ENCODE assay signal across 23 cellular contexts in genomic region chrX:154511761-154512160, GRCh38. TPM values are rescaled to one million over a fixed set of nuclear protein-coding genes. Genes with fewer than 3 reads are reported as not detected.
DNase-seq lines count a peak whose midpoint lies in the region; ATAC-seq, FAIRE-seq and TF ChIP-seq lines count a peak whose summit lies in the region.
"Had no signal": no experiment of that assay in that cellular context is flagged by ENCODE, and none has a peak within 500 bp of the region (broad histone marks: within the 10 kb centered on the region; RNA-seq: fewer than 3 reads in every experiment).

No MANE protein-coding gene starts in this region.

- H4K20me1 ChIP-seq in Loucy (ENCODE audit: insufficient read depth, low read length, poor library complexity, severe bottlenecking) (no peaks in the 10 kb centered on the region), K562 (replicated peaks; ENCODE audit: control insufficient read depth, insufficient read depth, low read length) (no peaks in the 10 kb centered on the region; the same call in 1 of the 2 replicates)

- H3K18ac ChIP-seq in trophoblast cell (ENCODE audit: low read length): no peak overlapping the region

- H2BK120ac ChIP-seq in trophoblast cell (ENCODE audit: insufficient read depth, low read length, poor library complexity): no peak overlapping the region

- BruUV-seq in K562 (replicated peaks; lab: Mats Ljungman, UMichigan): no TSS peak

- no peak for TF ChIP-seq EP300 in K562 (IDR thresholded peaks at IDR 0.05; ENCODE audit: low read length)

- H3K9me1 ChIP-seq in K562 (ENCODE audit: control insufficient read depth, insufficient read depth, low read length): no peaks in the 10 kb centered on the region

- H3K4me2 ChIP-seq in Loucy (ENCODE audit: low read depth, low read length, poor library complexity, severe bottlenecking) (peak overlapping the region; percentile 51), K562 (ENCODE audit: insufficient read depth, low read length) (no peak overlapping the region), trophoblast cell (ENCODE audit: low read length) (no peak overlapping the region)

- H3K27ac Mint-ChIP-seq in activated T-cell treated with anti-CD3 and anti-CD28 coated beads, Interleukin-2, amount 50 U/mL, for 24 hours: peak overlapping the region; percentile 80

- H2BK5ac ChIP-seq in trophoblast cell (ENCODE audit: low read depth, low read length, poor library complexity): no peak overlapping the region

- CTCF ChIA-PET in K562 (lab: Yijun Ruan, JAX; ENCODE audit: low intra/inter-chr PET ratio): no interaction called here

- POLR2A ChIA-PET in K562 (lab: Yijun Ruan, JAX): interaction anchor here (1.1 kb wide), 1 partner anchor 10 kb away, joined by 4 read pairs; no protein-coding TSS in a partner anchor

- peak overlapping the region; percentile 64 for H2AFZ ChIP-seq in Loucy (ENCODE audit: low read length)
- H2AFZ ChIP-seq in K562 (ENCODE audit: low read depth, low read length): no peak overlapping the region
- H2AFZ ChIP-seq in trophoblast cell (ENCODE audit: insufficient read depth, low read length, poor library complexity): no peak overlapping the region

- peaks cover 29% of the 10 kb centered on the region for H3K4me1 Mint-ChIP-seq in activated T-cell treated with anti-CD3 and anti-CD28 coated beads, Interleukin-2, amount 50 U/mL, for 24 hours (ENCODE audit: low read depth)
- H3K4me1 Mint-ChIP-seq in activated T-cell treated with anti-CD3 and anti-CD28 coated beads, Interleukin-2, amount 50 U/mL, for 4 hours (ENCODE audit: low read depth): peaks cover 30% of the 10 kb centered on the region

- peak overlapping the region; percentile 39; the same call in 2 of the 3 replicates for H3K27ac ChIP-seq in K562 (ENCODE audit: extremely low read depth, low read depth, low read length)
- H3K27ac ChIP-seq in trophoblast cell (ENCODE audit: low read depth, low read length): peak overlapping the region; percentile 7
- no peak overlapping the region for H3K27ac ChIP-seq in thyroid gland
- H3K27ac ChIP-seq: left ventricle myocardium inferior had no signal

- H3K36me3 Mint-ChIP-seq in activated T-cell treated with anti-CD3 and anti-CD28 coated beads, Interleukin-2, amount 50 U/mL, for 24 hours (ENCODE audit: low read depth): peaks cover 37% of the 10 kb centered on the region
- peaks cover 13% of the 10 kb centered on the region for H3K36me3 Mint-ChIP-seq in activated T-cell treated with anti-CD3 and anti-CD28 coated beads, Interleukin-2, amount 50 U/mL, for 4 hours (ENCODE audit: insufficient read depth)

- no peak for FAIRE-seq in K562 (lab: Jason Lieb, UNC)
- FAIRE-seq: bronchial epithelial cell, RCC 7860, urothelium cell line had no signal

- no peak overlapping the region for H3K4ac ChIP-seq in trophoblast cell (ENCODE audit: low read depth, low read length)

- H3K23ac ChIP-seq in trophoblast cell (ENCODE audit: low read length): no peak overlapping the region

- H2AK5ac ChIP-seq in trophoblast cell (ENCODE audit: low read length): no peak overlapping the region

- intact Hi-C loops in K562 (cut with micrococcal nuclease) (no loop called here), thyroid gland (cut with DNase I) (no loop called here)

- no peak for TF ChIP-seq CTCF in Loucy (conservative IDR thresholded peaks at IDR 0.05; ENCODE audit: low read length)
- TF ChIP-seq CTCF in K562 (IDR thresholded peaks at IDR 0.05 in 2 of 3, conservative IDR thresholded peaks at IDR 0.05 in 1 of 3; ENCODE audit: insufficient read depth in 2 of 3, low read depth in 1 of 3, low read length in 3 of 3): no peak
- no peak for TF ChIP-seq CTCF in thyroid gland (IDR thresholded peaks at IDR 0.05)

- H3K4me3 ChIP-seq in Loucy (ENCODE audit: low read length, poor library complexity, severe bottlenecking) (no peak overlapping the region), K562 (no peak overlapping the region), trophoblast cell (ENCODE audit: low read depth, low read length) (no peak overlapping the region), thyroid gland (replicated peaks in 1 of 3) (no peak overlapping the region)
- H3K4me3 ChIP-seq: left ventricle myocardium inferior had no signal

- no peak overlapping the region for H4K12ac ChIP-seq in trophoblast cell (ENCODE audit: low read depth, low read length)

- 88% methylated on average over 11 of the region's 12 CpGs for WGBS in K562 (ENCODE audit: insufficient coverage, low coverage, missing lambda C conversion rate)
- no CpG with 5 or more reads among the region's 12 CpGs for WGBS in trophoblast cell (ENCODE audit: extremely low coverage, insufficient coverage, insufficient read length)
- WGBS in thyroid gland, 2 donors: 73 to 90% methylated on average over 4 to 5 of the region's 12 CpGs

- peaks cover 10% of the 10 kb centered on the region for H3K4me1 ChIP-seq in Loucy (ENCODE audit: insufficient read depth, low read length, poor library complexity, severe bottlenecking)
- peaks cover 9 to 29% of the 10 kb centered on the region in 2 experiments; a peak in 4 of 5 replicates for H3K4me1 ChIP-seq in K562 (replicated peaks in 1 of 2; ENCODE audit: control insufficient read depth in 2 of 2, insufficient read depth in 2 of 2, low read length in 2 of 2)
- peaks cover 3 to 7% of the 10 kb centered on the region in 2 experiments for H3K4me1 ChIP-seq in trophoblast cell (ENCODE audit: control insufficient read depth in 1 of 2, insufficient read depth in 2 of 2, low read length in 2 of 2)
- H3K4me1 ChIP-seq in thyroid gland: peaks cover 1 to 5% of the 10 kb centered on the region in 2 donors

- no peaks in the 10 kb centered on the region for H3K9me3 Mint-ChIP-seq in activated T-cell treated with anti-CD3 and anti-CD28 coated beads, Interleukin-2, amount 50 U/mL, for 24 hours
- H3K9me3 Mint-ChIP-seq in activated T-cell treated with anti-CD3 and anti-CD28 coated beads, Interleukin-2, amount 50 U/mL, for 4 hours: no peaks in the 10 kb centered on the region

- peaks cover 33% of the 10 kb centered on the region for H3K27me3 Mint-ChIP-seq in activated T-cell treated with anti-CD3 and anti-CD28 coated beads, Interleukin-2, amount 50 U/mL, for 24 hours
- H3K27me3 Mint-ChIP-seq in activated T-cell treated with anti-CD3 and anti-CD28 coated beads, Interleukin-2, amount 50 U/mL, for 4 hours (ENCODE audit: low read depth): no peaks in the 10 kb centered on the region

- H3K9ac ChIP-seq in Loucy (ENCODE audit: low read depth, low read length, poor library complexity, severe bottlenecking): peak overlapping the region; percentile 52
- H3K9ac ChIP-seq in K562 (ENCODE audit: insufficient read depth in 1 of 2, low read depth in 2 of 2, low read length in 2 of 2): peak overlapping the region in 1 of 2 experiments; percentile 85; a peak in 1 of 4 replicates
- no peak overlapping the region for H3K9ac ChIP-seq in trophoblast cell (ENCODE audit: low read length)

- no peak overlapping the region for H4K8ac ChIP-seq in trophoblast cell (ENCODE audit: low read depth, low read length)

- no peak for TF ChIP-seq POLR2A in K562 (conservative IDR thresholded peaks at IDR 0.05)
- no peak for TF ChIP-seq POLR2A in thyroid gland (IDR thresholded peaks at IDR 0.05)

- ATAC-seq in activated T-cell treated with anti-CD3 and anti-CD28 coated beads, Interleukin-2, amount 50 U/mL, for 4 hours: no peak
- ATAC-seq in K562: no peak
- no peak for ATAC-seq in GM21529 (IDR thresholded peaks at IDR 0.05; ENCODE audit: unreplicated experiment)
- ATAC-seq: activated CD4-positive, CD25-positive, alpha-beta regulatory T cell treated with anti-CD3 and anti-CD28 coated beads, Interleukin-2, amount 50 U/mL, for 24 hours had no signal

- H3K14ac ChIP-seq in trophoblast cell (ENCODE audit: low read length): no peak overlapping the region

- H3K79me2 ChIP-seq in Loucy (ENCODE audit: insufficient read depth, low read length) (peaks cover 8% of the 10 kb centered on the region; the same call in 1 of the 2 replicates), K562 (ENCODE audit: control insufficient read depth, insufficient read depth, low read length) (peaks cover 25% of the 10 kb centered on the region), trophoblast cell (ENCODE audit: control insufficient read depth, insufficient read depth, low read length, poor library complexity) (peaks cover 2% of the 10 kb centered on the region)

- H3K9me2 ChIP-seq in Loucy (replicated peaks; ENCODE audit: low read depth, low read length): no peaks in the 10 kb centered on the region

- DNase-seq in activated T-cell treated with anti-CD3 and anti-CD28 coated beads, Interleukin-2, amount 50 U/mL, for 24 hours: no peak
- DNase-seq in activated T-cell treated with anti-CD3 and anti-CD28 coated beads, Interleukin-2, amount 50 U/mL, for 4 hours: no peak
- DNase-seq in K562 (ENCODE audit: extremely low read depth in 1 of 4, low spot score in 3 of 4): no peak
- DNase-seq in trophoblast cell: no peak
- DNase-seq in thyroid gland: no peak
- DNase-seq in kidney glomerular epithelial cell (lab: John Stamatoyannopoulos, UW): no peak
- DNase-seq: dermis blood vessel endothelial cell; GOT3; head of caudate nucleus; IMR-90; left ventricle myocardium inferior; midbrain; MM.1S; NCI-H1436; NCI-H510A treated with DMSO at 0.1 percent for 48 hours; stimulated activated CD4-positive, alpha-beta T cell treated with anti-CD3 and anti-CD28 coated beads, Interleukin-4, amount 100 ng/mL, for 4 hours had no signal

- in situ Hi-C loops in K562 (cut with MboI): no loop called here

- no peaks in the 10 kb centered on the region for H3K9me3 ChIP-seq in Loucy (ENCODE audit: insufficient read depth, low read depth, low read length)
- no peaks in the 10 kb centered on the region for H3K9me3 ChIP-seq in K562 (replicated peaks; ENCODE audit: control insufficient read depth, insufficient read depth, low read depth, low read length)
- H3K9me3 ChIP-seq in trophoblast cell (ENCODE audit: insufficient read depth, low read depth, low read length): no peaks in the 10 kb centered on the region
- H3K9me3 ChIP-seq in thyroid gland: no peaks in the 10 kb centered on the region
- H3K9me3 ChIP-seq: left ventricle myocardium inferior had no signal

- H3K36me3 ChIP-seq in Loucy (ENCODE audit: insufficient read depth, low read length) (no peaks in the 10 kb centered on the region), K562 (ENCODE audit: control insufficient read depth, insufficient read depth, low read length) (peaks cover 50% of the 10 kb centered on the region; the same call in 2 of the 3 replicates), trophoblast cell (ENCODE audit: control insufficient read depth in 1 of 2, insufficient read depth in 2 of 2, low read length in 2 of 2) (peaks cover 16 to 17% of the 10 kb centered on the region in 2 experiments), thyroid gland (peaks cover 3 to 6% of the 10 kb centered on the region in 2 donors)

- no peak for TF ChIP-seq RAD21 in K562 (CRISPR knock-in tag; conservative IDR thresholded peaks at IDR 0.05 in 1 of 2, IDR thresholded peaks at IDR 0.05 in 1 of 2)

- peaks cover 10% of the 10 kb centered on the region for H3K79me1 ChIP-seq in trophoblast cell (ENCODE audit: low read length)

- no peak overlapping the region for H3K4me3 Mint-ChIP-seq in activated T-cell treated with anti-CD3 and anti-CD28 coated beads, Interleukin-2, amount 50 U/mL, for 24 hours
- H3K4me3 Mint-ChIP-seq in activated T-cell treated with anti-CD3 and anti-CD28 coated beads, Interleukin-2, amount 50 U/mL, for 4 hours: no peak overlapping the region
- H3K4me3 Mint-ChIP-seq: CD14-positive monocyte had no signal

- H4K91ac ChIP-seq in trophoblast cell (ENCODE audit: low read depth, low read length): no peak overlapping the region

- no peaks in the 10 kb centered on the region for H3F3A ChIP-seq in Loucy (ENCODE audit: low read depth)

- no peak overlapping the region for H2BK12ac ChIP-seq in trophoblast cell (ENCODE audit: low read length)

- H3K27me3 ChIP-seq in Loucy (ENCODE audit: insufficient read depth, low read length, poor library complexity, severe bottlenecking): no peaks in the 10 kb centered on the region
- H3K27me3 ChIP-seq in K562 (ENCODE audit: control insufficient read depth in 2 of 2, insufficient read depth in 2 of 2, low read length in 2 of 2): no peaks in the 10 kb centered on the region
- no peaks in the 10 kb centered on the region for H3K27me3 ChIP-seq in trophoblast cell (ENCODE audit: insufficient read depth, low read length)
- no peaks in the 10 kb centered on the region for H3K27me3 ChIP-seq in thyroid gland

RNA-seq across cellular contexts. Expression of gene FAM3A, which starts 4.3 kb away (rescaled TPM):
- total RNA-seq in activated T-cell treated with anti-CD3 and anti-CD28 coated beads, Interleukin-2, amount 50 U/mL, for 4 hours: 10 to 100 TPM; 30.4 to 40.7 (median 30.8) TPM
- 62.3 and 136 TPM in 2 replicates for total RNA-seq in K562 (2011; cell fraction: chromatin; rRNA removed; ENCODE audit: low replicate concordance)
- total RNA-seq in K562 (2011; cell fraction: nucleolus; rRNA removed): 135 and 139 TPM in 2 replicates
- 84.9 and 88.7 TPM in 2 replicates for total RNA-seq in K562 (2011; cell fraction: nucleoplasm; rRNA removed)
- total RNA-seq in K562 (2014; rRNA removed) (53.3 and 67.6 TPM in 2 replicates), K562 (2014; rRNA removed; fragmentation: Illumina TruSeq; extraction: Trizol) (6.6 and 10.0 TPM in 2 replicates), K562 (2015; rRNA removed; fragmentation: Illumina TruSeq; extraction: Trizol) (27.0 and 32.3 TPM in 2 replicates), K562 (2021) (68.9 and 70.6 TPM in 2 replicates), thyroid gland (10 to 100 TPM; 56.3 to 67.7 (median 65.3) TPM)
- polyA plus RNA-seq in K562 (2011; rRNA removed) (29.2 and 44.1 TPM in 2 replicates), K562 (2014; fragmentation: Illumina TruSeq; extraction: Trizol) (24.2 and 44.9 TPM in 2 replicates), K562 (2014; fragmentation: Nextera tagmentation; extraction: Ambion mirVana) (1 to 10 TPM in 1 of 2 experiments, under 1 TPM in 1; 0.75 to 1.8 TPM), K562 (2014; rRNA removed) (62.9 and 66.7 TPM in 2 replicates)
- polyA plus RNA-seq in K562 (2011; cell fraction: cytosol; rRNA removed): 45.6 and 88.5 TPM in 2 replicates
- 159 and 221 TPM in 2 replicates for polyA plus RNA-seq in K562 (2011; cell fraction: nucleus; rRNA removed)
- 47.8 and 77.3 TPM in 2 replicates for polyA plus RNA-seq in K562 (2012)
- 7.6 and 13.4 TPM in 2 replicates for polyA minus RNA-seq in K562 (2011; rRNA and poly(A)+ RNA removed)
- 25.1 and 30.7 TPM in 2 replicates for polyA minus RNA-seq in K562 (2011; cell fraction: cytosol; rRNA and poly(A)+ RNA removed)
- 25.2 and 34.2 TPM in 2 replicates for polyA minus RNA-seq in K562 (2011; cell fraction: nucleus; rRNA and poly(A)+ RNA removed)
- 28.5 and 29.0 TPM in 2 replicates for polyA plus RNA-seq in trophoblast cell (2013)

RNA-seq across cellular contexts. Expression of gene SLC10A3, which starts 21.3 kb away (rescaled TPM):
- 10 to 100 TPM; 31.3 to 32.0 (median 31.9) TPM for total RNA-seq in activated T-cell treated with anti-CD3 and anti-CD28 coated beads, Interleukin-2, amount 50 U/mL, for 4 hours
- total RNA-seq in K562 (2011; cell fraction: chromatin; rRNA removed; ENCODE audit: low replicate concordance): 11.1 and 43.4 TPM in 2 replicates
- total RNA-seq in K562 (2011; cell fraction: nucleolus; rRNA removed): 58.4 and 62.9 TPM in 2 replicates
- 27.9 and 31.5 TPM in 2 replicates for total RNA-seq in K562 (2011; cell fraction: nucleoplasm; rRNA removed)
- total RNA-seq in K562 (2014; rRNA removed) (21.7 and 28.6 TPM in 2 replicates), K562 (2014; rRNA removed; fragmentation: Illumina TruSeq; extraction: Trizol) (5.5 and 9.6 TPM in 2 replicates), K562 (2015; rRNA removed; fragmentation: Illumina TruSeq; extraction: Trizol) (19.7 and 20.7 TPM in 2 replicates), K562 (2021) (30.6 and 31.6 TPM in 2 replicates), thyroid gland (10 to 100 TPM; 21.9 to 40.6 (median 29.3) TPM)
- polyA plus RNA-seq in K562 (2011; rRNA removed) (10.7 and 15.1 TPM in 2 replicates), K562 (2014; fragmentation: Illumina TruSeq; extraction: Trizol) (16.7 and 33.1 TPM in 2 replicates), K562 (2014; fragmentation: Nextera tagmentation; extraction: Ambion mirVana) (1 to 10 TPM; 5.2 to 6.0 TPM), K562 (2014; rRNA removed) (26.2 and 33.4 TPM in 2 replicates)
- polyA plus RNA-seq in K562 (2011; cell fraction: cytosol; rRNA removed): 16.7 and 48.0 TPM in 2 replicates
- 25.2 and 42.1 TPM in 2 replicates for polyA plus RNA-seq in K562 (2011; cell fraction: nucleus; rRNA removed)
- 32.7 and 34.9 TPM in 2 replicates for polyA plus RNA-seq in K562 (2012)
- polyA minus RNA-seq in K562 (2011; rRNA and poly(A)+ RNA removed): 4.8 and 7.1 TPM in 2 replicates
- polyA minus RNA-seq in K562 (2011; cell fraction: cytosol; rRNA and poly(A)+ RNA removed): 14.8 and 15.9 TPM in 2 replicates
- 13.5 and 16.4 TPM in 2 replicates for polyA minus RNA-seq in K562 (2011; cell fraction: nucleus; rRNA and poly(A)+ RNA removed)
- polyA plus RNA-seq in trophoblast cell (2013): 32.8 and 34.6 TPM in 2 replicates

RNA-seq across cellular contexts. Expression of gene UBL4A, which starts 25.3 kb away (rescaled TPM):
- 10 to 100 TPM; 51.5 to 63.2 (median 59.1) TPM for total RNA-seq in activated T-cell treated with anti-CD3 and anti-CD28 coated beads, Interleukin-2, amount 50 U/mL, for 4 hours
- 21.7 and 76.7 TPM in 2 replicates for total RNA-seq in K562 (2011; cell fraction: chromatin; rRNA removed; ENCODE audit: low replicate concordance)
- total RNA-seq in K562 (2011; cell fraction: nucleolus; rRNA removed): 85.0 and 90.5 TPM in 2 replicates
- total RNA-seq in K562 (2011; cell fraction: nucleoplasm; rRNA removed): 36.0 and 48.8 TPM in 2 replicates
- total RNA-seq in K562 (2014; rRNA removed): 140 and 170 TPM in 2 replicates
- 51.5 and 69.9 TPM in 2 replicates for total RNA-seq in K562 (2014; rRNA removed; fragmentation: Illumina TruSeq; extraction: Trizol)
- 99.9 and 100 TPM in 2 replicates for total RNA-seq in K562 (2015; rRNA removed; fragmentation: Illumina TruSeq; extraction: Trizol)
- total RNA-seq in K562 (2021): 120 TPM in 2 replicates
- polyA plus RNA-seq in K562 (2011; rRNA removed): 73.9 and 78.4 TPM in 2 replicates
- 99.1 and 201 TPM in 2 replicates for polyA plus RNA-seq in K562 (2011; cell fraction: cytosol; rRNA removed)
- polyA plus RNA-seq in K562 (2011; cell fraction: nucleus; rRNA removed): 55.9 and 76.2 TPM in 2 replicates
- 93.8 and 109 TPM in 2 replicates for polyA plus RNA-seq in K562 (2012)
- polyA plus RNA-seq in K562 (2014; fragmentation: Illumina TruSeq; extraction: Trizol): 101 and 112 TPM in 2 replicates
- polyA plus RNA-seq in K562 (2014; fragmentation: Nextera tagmentation; extraction: Ambion mirVana): 10 to 100 TPM; 15.2 to 31.7 TPM
- polyA plus RNA-seq in K562 (2014; rRNA removed): 115 and 119 TPM in 2 replicates
- 46.0 and 65.1 TPM in 2 replicates for polyA minus RNA-seq in K562 (2011; rRNA and poly(A)+ RNA removed)
- 73.7 and 77.5 TPM in 2 replicates for polyA minus RNA-seq in K562 (2011; cell fraction: cytosol; rRNA and poly(A)+ RNA removed)
- polyA minus RNA-seq in K562 (2011; cell fraction: nucleus; rRNA and poly(A)+ RNA removed): 31.8 and 40.9 TPM in 2 replicates
- polyA plus RNA-seq in trophoblast cell (2013): 19.4 and 19.6 TPM in 2 replicates
- total RNA-seq in thyroid gland: 10 to 100 TPM; 32.9 to 63.4 (median 41.3) TPM

RNA-seq across cellular contexts. Expression of gene LAGE3, which starts 32.7 kb away (rescaled TPM):
- total RNA-seq in activated T-cell treated with anti-CD3 and anti-CD28 coated beads, Interleukin-2, amount 50 U/mL, for 4 hours: 10 to 100 TPM; 76.1 to 89.9 (median 88.1) TPM
- total RNA-seq in K562 (2011; cell fraction: chromatin; rRNA removed; ENCODE audit: low replicate concordance): 1.1 and 4.2 TPM in 2 replicates
- 9.7 and 13.2 TPM in 2 replicates for total RNA-seq in K562 (2011; cell fraction: nucleolus; rRNA removed)
- 6.9 and 10.6 TPM in 2 replicates for total RNA-seq in K562 (2011; cell fraction: nucleoplasm; rRNA removed)
- total RNA-seq in K562 (2014; rRNA removed): 125 and 144 TPM in 2 replicates
- 21.0 and 29.7 TPM in 2 replicates for total RNA-seq in K562 (2014; rRNA removed; fragmentation: Illumina TruSeq; extraction: Trizol)
- total RNA-seq in K562 (2015; rRNA removed; fragmentation: Illumina TruSeq; extraction: Trizol): 44.0 and 45.4 TPM in 2 replicates
- total RNA-seq in K562 (2021): 116 and 120 TPM in 2 replicates
- polyA plus RNA-seq in K562 (2011; rRNA removed): 35.8 and 45.0 TPM in 2 replicates
- polyA plus RNA-seq in K562 (2011; cell fraction: cytosol; rRNA removed): 61.3 and 199 TPM in 2 replicates
- polyA plus RNA-seq in K562 (2011; cell fraction: nucleus; rRNA removed): 34.4 and 41.8 TPM in 2 replicates
- polyA plus RNA-seq in K562 (2012): 81.2 and 96.3 TPM in 2 replicates
- 29.2 and 51.8 TPM in 2 replicates for polyA plus RNA-seq in K562 (2014; fragmentation: Illumina TruSeq; extraction: Trizol)
- polyA plus RNA-seq in K562 (2014; fragmentation: Nextera tagmentation; extraction: Ambion mirVana): 10 to 100 TPM; 28.2 to 31.1 TPM
- polyA plus RNA-seq in K562 (2014; rRNA removed): 91.3 and 105 TPM in 2 replicates
- 4.8 and 6.6 TPM in 2 replicates for polyA minus RNA-seq in K562 (2011; rRNA and poly(A)+ RNA removed)
- polyA minus RNA-seq in K562 (2011; cell fraction: cytosol; rRNA and poly(A)+ RNA removed): 16.6 and 19.7 TPM in 2 replicates
- polyA minus RNA-seq in K562 (2011; cell fraction: nucleus; rRNA and poly(A)+ RNA removed): 4.0 and 7.3 TPM in 2 replicates
- 20.9 and 21.3 TPM in 2 replicates for polyA plus RNA-seq in trophoblast cell (2013)
- total RNA-seq in thyroid gland: 10 to 100 TPM; 10.2 to 18.9 (median 12.6) TPM

RNA-seq across cellular contexts. Expression of gene G6PD, which starts 34.9 kb away (rescaled TPM):
- 100 to 1,000 TPM; 101 to 105 (median 102) TPM for total RNA-seq in activated T-cell treated with anti-CD3 and anti-CD28 coated beads, Interleukin-2, amount 50 U/mL, for 4 hours
- 99.3 and 369 TPM in 2 replicates for total RNA-seq in K562 (2011; cell fraction: chromatin; rRNA removed; ENCODE audit: low replicate concordance)
- total RNA-seq in K562 (2011; cell fraction: nucleolus; rRNA removed): 201 and 212 TPM in 2 replicates
- total RNA-seq in K562 (2011; cell fraction: nucleoplasm; rRNA removed): 122 and 126 TPM in 2 replicates
- 80.2 and 104 TPM in 2 replicates for total RNA-seq in K562 (2014; rRNA removed)
- total RNA-seq in K562 (2014; rRNA removed; fragmentation: Illumina TruSeq; extraction: Trizol): 28.7 and 44.7 TPM in 2 replicates
- total RNA-seq in K562 (2015; rRNA removed; fragmentation: Illumina TruSeq; extraction: Trizol): 66.4 and 73.6 TPM in 2 replicates
- total RNA-seq in K562 (2021): 205 and 212 TPM in 2 replicates
- 44.6 and 133 TPM in 2 replicates for polyA plus RNA-seq in K562 (2011; rRNA removed)
- polyA plus RNA-seq in K562 (2011; cell fraction: cytosol; rRNA removed): 69.2 and 84.8 TPM in 2 replicates
- polyA plus RNA-seq in K562 (2011; cell fraction: nucleus; rRNA removed): 266 and 292 TPM in 2 replicates
- 217 and 238 TPM in 2 replicates for polyA plus RNA-seq in K562 (2012)
- 222 and 260 TPM in 2 replicates for polyA plus RNA-seq in K562 (2014; fragmentation: Illumina TruSeq; extraction: Trizol)
- polyA plus RNA-seq in K562 (2014; fragmentation: Nextera tagmentation; extraction: Ambion mirVana): 10 to 100 TPM in 1 of 2 experiments, 1 to 10 TPM in 1; 2.9 to 18.3 TPM
- polyA plus RNA-seq in K562 (2014; rRNA removed): 86.3 and 104 TPM in 2 replicates
- 39.7 and 47.5 TPM in 2 replicates for polyA minus RNA-seq in K562 (2011; rRNA and poly(A)+ RNA removed)
- polyA minus RNA-seq in K562 (2011; cell fraction: cytosol; rRNA and poly(A)+ RNA removed): 94.5 and 147 TPM in 2 replicates
- polyA minus RNA-seq in K562 (2011; cell fraction: nucleus; rRNA and poly(A)+ RNA removed): 96.3 and 128 TPM in 2 replicates
- 70.4 and 71.8 TPM in 2 replicates for polyA plus RNA-seq in trophoblast cell (2013)
- total RNA-seq in thyroid gland: 100 to 1,000 TPM in 2 of 4 donors, 10 to 100 TPM in 2; 47.2 to 288 (median 158) TPM

Comparison
In these comparisons a context has a peak if more than half of its experiments do, and no peak if none do; other contexts are left out.
1. H3K27ac ChIP-seq: peak in K562 (single experiment) and trophoblast cell (single experiment); none in thyroid gland (0 of 3).